1 cellular context compared by ENCODE assay signal in the genomic region with DNA sequence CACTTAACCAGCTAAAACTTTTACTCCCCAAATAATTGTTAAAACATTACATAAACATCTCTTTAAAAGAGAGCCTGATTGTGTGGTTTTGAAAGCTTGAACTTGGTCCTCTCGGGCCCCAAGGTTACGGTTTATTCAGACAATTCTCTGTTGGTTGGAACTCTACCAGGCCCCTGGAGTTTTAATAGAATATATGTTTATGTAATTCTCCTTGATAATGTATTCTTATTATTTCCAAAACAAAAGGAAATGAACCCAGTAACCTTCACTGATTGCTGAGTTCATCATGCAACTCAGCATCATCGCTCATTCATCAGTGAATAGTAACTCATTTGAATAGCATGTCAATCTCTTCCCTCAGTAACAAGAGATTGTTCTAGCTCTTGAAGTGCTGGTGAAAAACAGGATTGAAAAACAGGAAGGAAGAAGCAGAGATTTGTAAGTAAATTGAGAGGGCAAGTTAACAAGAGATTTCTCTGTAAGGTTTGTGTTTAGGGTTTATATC.
TF ChIP-seq lines count a peak whose summit lies in the region.

No MANE protein-coding gene starts in this region.

TF ChIP-seq in SK-N-SH, 30 proteins besides CTCF, POLR2A, EP300 and RAD21 (continued from another document):
- TF ChIP-seq MXI1 (IDR thresholded peaks at IDR 0.05; ENCODE audit: low read depth, low read length) (no peak), RCOR1 (IDR thresholded peaks at IDR 0.05; ENCODE audit: low read length) (no peak), USF2 (IDR thresholded peaks at IDR 0.05; ENCODE audit: borderline replicate concordance, low read depth, low read length) (no peak), MEF2A (IDR thresholded peaks at IDR 0.05; ENCODE audit: borderline replicate concordance, low read depth) (no peak), FOXJ3 (CRISPR knock-in tag; IDR thresholded peaks at IDR 0.05) (no peak), FOXM1 (IDR thresholded peaks at IDR 0.05; ENCODE audit: low read depth) (no peak)
- TF ChIP-seq, protein P1, sequence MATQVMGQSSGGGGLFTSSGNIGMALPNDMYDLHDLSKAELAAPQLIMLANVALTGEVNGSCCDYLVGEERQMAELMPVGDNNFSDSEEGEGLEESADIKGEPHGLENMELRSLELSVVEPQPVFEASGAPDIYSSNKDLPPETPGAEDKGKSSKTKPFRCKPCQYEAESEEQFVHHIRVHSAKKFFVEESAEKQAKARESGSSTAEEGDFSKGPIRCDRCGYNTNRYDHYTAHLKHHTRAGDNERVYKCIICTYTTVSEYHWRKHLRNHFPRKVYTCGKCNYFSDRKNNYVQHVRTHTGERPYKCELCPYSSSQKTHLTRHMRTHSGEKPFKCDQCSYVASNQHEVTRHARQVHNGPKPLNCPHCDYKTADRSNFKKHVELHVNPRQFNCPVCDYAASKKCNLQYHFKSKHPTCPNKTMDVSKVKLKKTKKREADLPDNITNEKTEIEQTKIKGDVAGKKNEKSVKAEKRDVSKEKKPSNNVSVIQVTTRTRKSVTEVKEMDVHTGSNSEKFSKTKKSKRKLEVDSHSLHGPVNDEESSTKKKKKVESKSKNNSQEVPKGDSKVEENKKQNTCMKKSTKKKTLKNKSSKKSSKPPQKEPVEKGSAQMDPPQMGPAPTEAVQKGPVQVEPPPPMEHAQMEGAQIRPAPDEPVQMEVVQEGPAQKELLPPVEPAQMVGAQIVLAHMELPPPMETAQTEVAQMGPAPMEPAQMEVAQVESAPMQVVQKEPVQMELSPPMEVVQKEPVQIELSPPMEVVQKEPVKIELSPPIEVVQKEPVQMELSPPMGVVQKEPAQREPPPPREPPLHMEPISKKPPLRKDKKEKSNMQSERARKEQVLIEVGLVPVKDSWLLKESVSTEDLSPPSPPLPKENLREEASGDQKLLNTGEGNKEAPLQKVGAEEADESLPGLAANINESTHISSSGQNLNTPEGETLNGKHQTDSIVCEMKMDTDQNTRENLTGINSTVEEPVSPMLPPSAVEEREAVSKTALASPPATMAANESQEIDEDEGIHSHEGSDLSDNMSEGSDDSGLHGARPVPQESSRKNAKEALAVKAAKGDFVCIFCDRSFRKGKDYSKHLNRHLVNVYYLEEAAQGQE (IDR thresholded peaks at IDR 0.05; ENCODE audit: low read depth, low read length): no peak
- TF ChIP-seq, protein P2, sequence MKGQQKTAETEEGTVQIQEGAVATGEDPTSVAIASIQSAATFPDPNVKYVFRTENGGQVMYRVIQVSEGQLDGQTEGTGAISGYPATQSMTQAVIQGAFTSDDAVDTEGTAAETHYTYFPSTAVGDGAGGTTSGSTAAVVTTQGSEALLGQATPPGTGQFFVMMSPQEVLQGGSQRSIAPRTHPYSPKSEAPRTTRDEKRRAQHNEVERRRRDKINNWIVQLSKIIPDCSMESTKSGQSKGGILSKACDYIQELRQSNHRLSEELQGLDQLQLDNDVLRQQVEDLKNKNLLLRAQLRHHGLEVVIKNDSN (IDR thresholded peaks at IDR 0.05; ENCODE audit: borderline replicate concordance, low read depth): no peak
